In genomic region chr15:59216911-59217310, GRCh38 we compare ENCODE assay signal across 34 cellular contexts. TPM values are rescaled to one million over a fixed set of nuclear protein-coding genes. Genes with fewer than 3 reads are reported as not detected.
"Had no signal": no experiment of that assay in that cellular context is flagged by ENCODE, and none has a peak within 500 bp of the region (broad histone marks: within the 10 kb centered on the region; RNA-seq: fewer than 3 reads in every experiment).

No MANE protein-coding gene starts in this region.

- H3K4me2 ChIP-seq: smooth muscle cell had no signal

- H3K36me3 ChIP-seq: ovary had no signal

- H3K27me3 ChIP-seq: ovary, right atrium auricular region, right lobe of liver, stomach, testis, thyroid gland, transverse colon, upper lobe of left lung, vagina had no signal

- H3K4me3 Mint-ChIP-seq: immature natural killer cell; naive thymus-derived CD8-positive, alpha-beta T cell; nephron; stimulated activated memory B cell treated with anti-CD40 and anti-IgM and Interleukin-4, amounts not matched to agents 10 μg/mL and 1 μg/mL and 100 μg/mL, for 72 hours had no signal

- H3K4me1 ChIP-seq: right atrium auricular region, right lobe of liver, stomach, testis, thyroid gland, upper lobe of left lung, vagina had no signal

- H3K4me3 ChIP-seq: left ventricle myocardium inferior, lung, mucosa of descending colon, ovary, right atrium auricular region, right lobe of liver, smooth muscle cell, stomach, testis, thyroid gland, transverse colon, upper lobe of left lung, vagina had no signal

- H3K27me3 Mint-ChIP-seq: progenitor cell of endocrine pancreas; stimulated activated memory B cell treated with anti-CD40 and anti-IgM and Interleukin-4, amounts not matched to agents 10 μg/mL and 1 μg/mL and 100 μg/mL, for 72 hours had no signal

- H3K4me1 Mint-ChIP-seq: immature natural killer cell; naive thymus-derived CD8-positive, alpha-beta T cell; stimulated activated memory B cell treated with anti-CD40 and anti-IgM and Interleukin-4, amounts not matched to agents 10 μg/mL and 1 μg/mL and 100 μg/mL, for 72 hours had no signal

- H3K36me3 Mint-ChIP-seq: immature natural killer cell; naive thymus-derived CD8-positive, alpha-beta T cell had no signal

- ATAC-seq: mucosa of descending colon; naive thymus-derived CD8-positive, alpha-beta T cell; right lobe of liver; stimulated activated memory B cell treated with anti-CD40 and anti-IgM and Interleukin-4, amounts not matched to agents 10 μg/mL and 1 μg/mL and 100 μg/mL, for 72 hours; stimulated activated naive CD8-positive, alpha-beta T cell treated with anti-CD3 and anti-CD28 coated beads, Interleukin-15, Interleukin-2, amounts not matched to agents 100 U/mL and 50 U/mL, for 24 hours had no signal

- H3K27ac Mint-ChIP-seq: immature natural killer cell; naive thymus-derived CD8-positive, alpha-beta T cell; nephron; progenitor cell of endocrine pancreas; stimulated activated memory B cell treated with anti-CD40 and anti-IgM and Interleukin-4, amounts not matched to agents 10 μg/mL and 1 μg/mL and 100 μg/mL, for 72 hours had no signal

- DNase-seq: hypothalamus; immature natural killer cell; kidney; left ventricle myocardium inferior; midbrain; mucosa of descending colon; naive thymus-derived CD8-positive, alpha-beta T cell; ovary; right lobe of liver; stimulated activated CD4-positive, alpha-beta T cell treated with anti-CD3 and anti-CD28 coated beads, Interleukin-1b, Interleukin-23, amount 100 ng/mL, for 48 hours; stimulated activated CD4-positive, alpha-beta T cell treated with anti-CD3 and anti-CD28 coated beads, Interleukin-2, amount 100 ng/mL, for 48 hours; stimulated activated CD4-positive, alpha-beta T cell treated with anti-CD3 and anti-CD28 coated beads, Interleukin-4, amount 100 ng/mL, for 4 hours; stimulated activated CD8-positive, alpha-beta memory T cell treated with anti-CD3 and anti-CD28 coated beads, Interleukin-4, amount 100 ng/mL, for 48 hours; stimulated activated naive CD8-positive, alpha-beta T cell treated with anti-CD3 and anti-CD28 coated beads, Interleukin-15, Interleukin-2, amounts not matched to agents 100 U/mL and 50 U/mL, for 24 hours; stomach; testis; thyroid gland; transverse colon; upper lobe of left lung had no signal

- FAIRE-seq: islet of Langerhans, kidney had no signal

- H3K27ac ChIP-seq: left ventricle myocardium inferior, ovary, right atrium auricular region, right lobe of liver, stomach, testis, thyroid gland, transverse colon, upper lobe of left lung, vagina had no signal

- H3K9me3 ChIP-seq: left ventricle myocardium inferior, mucosa of descending colon, ovary, right atrium auricular region, right lobe of liver, stomach, testis, thyroid gland, transverse colon, upper lobe of left lung, vagina had no signal

- H3K9me3 Mint-ChIP-seq: immature natural killer cell; naive thymus-derived CD8-positive, alpha-beta T cell; nephron; stimulated activated memory B cell treated with anti-CD40 and anti-IgM and Interleukin-4, amounts not matched to agents 10 μg/mL and 1 μg/mL and 100 μg/mL, for 72 hours had no signal

RNA-seq across cellular contexts. Expression of gene LDHAL6B, which starts 10.3 kb away (rescaled TPM):
- total RNA-seq: kidney; left ventricle myocardium inferior; lower leg skin; lung; mesenteric fat pad; mucosa of descending colon; naive thymus-derived CD8-positive, alpha-beta T cell; omental fat pad; ovary; progenitor cell of endocrine pancreas; pulmonary artery endothelial cell; renal cortical epithelial cell; right atrium auricular region; right lobe of liver; skeletal muscle tissue; smooth muscle cell; stomach; transverse colon; urinary bladder; vagina had no signal
- polyA plus RNA-seq: immature natural killer cell; naive thymus-derived CD8-positive, alpha-beta T cell; ovary; smooth muscle cell; stomach; urinary bladder had no signal
